Comparison of ENCODE assay signal across 8 cellular contexts in genomic region chr7:97927797-97928748, GRCh38. TPM values are rescaled to one million over a fixed set of nuclear protein-coding genes. Genes with fewer than 3 reads are reported as not detected.
DNase-seq lines count a peak whose midpoint lies in the region; ATAC-seq and TF ChIP-seq lines count a peak whose summit lies in the region.
"Not testable (repeated sequence)": the region's sequence is repeated elsewhere in the genome, so short reads cannot be mapped to it uniquely, and the experiment has no call there.

No MANE protein-coding gene starts in this region.

- not testable (repeated sequence) for H3K27me3 ChIP-seq in mammary epithelial cell (ENCODE audit: insufficient read depth, low read length); hepatocyte; ovary

- peak overlapping the region; percentile 54 for H3K4me3 Mint-ChIP-seq in stimulated activated effector memory CD8-positive, alpha-beta T cell treated with anti-CD3 and anti-CD28 coated beads, Interleukin-12 subunit alpha, Interleukin-12 subunit beta, amount 100 ng/mL, for 72 hours

- H3K4me1 ChIP-seq in mammary epithelial cell (ENCODE audit: insufficient read depth, low read length); hepatocyte (ENCODE audit: insufficient read depth); ovary (ENCODE audit: insufficient read depth): not testable (repeated sequence)

- not testable (repeated sequence) for H3K36me3 ChIP-seq in mammary epithelial cell (ENCODE audit: insufficient read depth, low read length); hepatocyte (replicated peaks; ENCODE audit: insufficient read depth, low read depth); ovary

- intact Hi-C loops in mammary epithelial cell (cut with micrococcal nuclease) = loop anchor here (2.0 kb wide), 1 partner anchor 55 kb away; the partner anchor contains the start of gene ASNS
- intact Hi-C loops in ovary (cut with DNase I) = not testable (repeated sequence)

- 13% methylated on average over 8 of the region's 80 CpGs for WGBS in mammary epithelial cell (ENCODE audit: low coverage, missing lambda C conversion rate)
- 8% methylated on average over 51 of the region's 80 CpGs for WGBS in hepatocyte (ENCODE audit: low lambda C conversion rate, missing lambda C conversion rate)
- WGBS in ovary, 3 donors = 3 to 4% (median 3%) methylated on average over 36 to 80 of the region's 80 CpGs

- peak; percentile 67 for ATAC-seq in stimulated activated effector memory CD8-positive, alpha-beta T cell treated with anti-CD3 and anti-CD28 coated beads, Interleukin-12 subunit alpha, Interleukin-12 subunit beta, amount 100 ng/mL, for 72 hours

- DNase-seq in COR-L47 (lab: John Stamatoyannopoulos, UW) (peak; percentile 22), HK-2 (ENCODE audit: unreplicated experiment) (peak; percentile 72), NCI-H774 (lab: John Stamatoyannopoulos, UW) (peak; percentile 5), mammary epithelial cell (peak; percentile 23), hepatocyte (ENCODE audit: low spot score) (peak; percentile 75), ovary (peak; percentile 35 to 75 (median 53))
- DNase-seq in activated CD4-positive, alpha-beta T cell treated with anti-CD3 and anti-CD28 coated beads, Interleukin-2, amount 50 U/mL, for 4 hours = peak; percentile 50 to 51
- peak; percentile 79 to 88 for DNase-seq in stimulated activated effector memory CD8-positive, alpha-beta T cell treated with anti-CD3 and anti-CD28 coated beads, Interleukin-12 subunit alpha, Interleukin-12 subunit beta, amount 100 ng/mL, for 72 hours (ENCODE audit: low spot score in 2 of 2)

- H3K36me3 Mint-ChIP-seq in stimulated activated effector memory CD8-positive, alpha-beta T cell treated with anti-CD3 and anti-CD28 coated beads, Interleukin-12 subunit alpha, Interleukin-12 subunit beta, amount 100 ng/mL, for 72 hours = not testable (repeated sequence)

- peak overlapping the region in 2 of 3 experiments; percentile 18 to 44 for H3K4me3 ChIP-seq in mammary epithelial cell (replicated peaks in 1 of 3; ENCODE audit: insufficient read depth in 1 of 3, low read depth in 2 of 3, low read length in 3 of 3)
- H3K4me3 ChIP-seq in hepatocyte = peak overlapping the region; percentile 85
- peak overlapping the region; percentile 35 for H3K4me3 ChIP-seq in ovary

- BruUV-seq in mammary epithelial cell (replicated peaks; lab: Mats Ljungman, UMichigan) = not testable (repeated sequence)

- H2AFZ ChIP-seq in mammary epithelial cell (ENCODE audit: low read depth, low read length) (peak overlapping the region; percentile 78), hepatocyte (peak overlapping the region; percentile 76)

- not testable (repeated sequence) for H3K9me3 ChIP-seq in mammary epithelial cell (replicated peaks; ENCODE audit: insufficient read depth, low read length); hepatocyte (ENCODE audit: low read depth); ovary

- not testable (repeated sequence) for H3K9me2 ChIP-seq in hepatocyte (replicated peaks; ENCODE audit: insufficient read depth)

- H3K4me2 ChIP-seq in mammary epithelial cell (ENCODE audit: insufficient read depth, low read depth, low read length) = peak overlapping the region; percentile 83
- H3K4me2 ChIP-seq in hepatocyte = peak overlapping the region; percentile 99

- not testable (repeated sequence) for TF ChIP-seq EP300 in ovary (IDR thresholded peaks at IDR 0.05)

- H3K4me1 Mint-ChIP-seq in stimulated activated effector memory CD8-positive, alpha-beta T cell treated with anti-CD3 and anti-CD28 coated beads, Interleukin-12 subunit alpha, Interleukin-12 subunit beta, amount 100 ng/mL, for 72 hours = peaks cover 10% of the 10 kb centered on the region

- not testable (repeated sequence) for H3K79me2 ChIP-seq in mammary epithelial cell (ENCODE audit: insufficient read depth, low read length); hepatocyte

- not testable (repeated sequence) for H3K9ac ChIP-seq in mammary epithelial cell (ENCODE audit: insufficient read depth, low read length)

- not testable (repeated sequence) for H3K27ac Mint-ChIP-seq in stimulated activated effector memory CD8-positive, alpha-beta T cell treated with anti-CD3 and anti-CD28 coated beads, Interleukin-12 subunit alpha, Interleukin-12 subunit beta, amount 100 ng/mL, for 72 hours

- in situ Hi-C loops in mammary epithelial cell (cut with MboI; ENCODE audit: low sequenced_read_pairs in 2 of 2) = not testable (repeated sequence)

- not testable (repeated sequence) for H3K9me3 Mint-ChIP-seq in stimulated activated effector memory CD8-positive, alpha-beta T cell treated with anti-CD3 and anti-CD28 coated beads, Interleukin-12 subunit alpha, Interleukin-12 subunit beta, amount 100 ng/mL, for 72 hours

- TF ChIP-seq CTCF in mammary epithelial cell (conservative IDR thresholded peaks at IDR 0.05 in 1 of 2, IDR thresholded peaks at IDR 0.05 in 1 of 2; ENCODE audit: extremely low read depth in 1 of 2, insufficient read depth in 1 of 2, low read depth in 1 of 2, low read length in 2 of 2) = peak in 1 of 2 donors; percentile 55
- peak; percentile 58 for TF ChIP-seq CTCF in hepatocyte (IDR thresholded peaks at IDR 0.05; ENCODE audit: poor library complexity)
- TF ChIP-seq CTCF in ovary (IDR thresholded peaks at IDR 0.05) = peak; percentile 52 to 74 (median 62)

- not testable (repeated sequence) for TF ChIP-seq POLR2A in ovary (IDR thresholded peaks at IDR 0.05)

- not testable (repeated sequence) for H4K20me1 ChIP-seq in mammary epithelial cell (ENCODE audit: insufficient read depth, low read length); hepatocyte (ENCODE audit: insufficient read depth, poor library complexity, severe bottlenecking)

- dilution Hi-C loops in mammary epithelial cell (cut with HindIII; ENCODE audit: low sequenced_read_pairs) = not testable (repeated sequence)

- CTCF ChIA-PET in mammary epithelial cell (lab: Charles Lee; ENCODE audit: low non-redundant PET) = not testable (repeated sequence)

- H3K27ac ChIP-seq in mammary epithelial cell (ENCODE audit: insufficient read depth, low read depth, low read length); hepatocyte; ovary: not testable (repeated sequence)

RNA-seq across cellular contexts. Expression of gene ASNS, which starts 55.9 kb away (rescaled TPM):
- total RNA-seq in mammary epithelial cell (100 to 1,000 TPM; 175 to 188 TPM), hepatocyte (69.7 and 75.5 TPM in 2 replicates), ovary (100 to 1,000 TPM in 1 of 7 donors, 10 to 100 TPM in 4, 1 to 10 TPM in 2; 7.5 to 216 (median 13.5) TPM)
- polyA plus RNA-seq in mammary epithelial cell (35.9 TPM), hepatocyte (45.0 and 45.7 TPM in 2 replicates), ovary (10 to 100 TPM; 13.3 to 24.8 TPM)
- polyA minus RNA-seq in mammary epithelial cell = 49.9 TPM

Comparison
In these comparisons a context has a peak if more than half of its experiments do, and no peak if none do; other contexts are left out.
1. DNase-seq: peak in every context shown above with its lines; median percentile 84 in stimulated activated effector memory CD8-positive, alpha-beta T cell treated with anti-CD3 and anti-CD28 coated beads, Interleukin-12 subunit alpha, Interleukin-12 subunit beta, amount 100 ng/mL, for 72 hours; 75 in hepatocyte; 72 in HK-2; 53 in ovary; 50 in activated CD4-positive, alpha-beta T cell treated with anti-CD3 and anti-CD28 coated beads, Interleukin-2, amount 50 U/mL, for 4 hours; 23 in mammary epithelial cell; 22 in COR-L47; 5 in NCI-H774.
2. H3K4me3 ChIP-seq: peak in every context shown above with its lines; median percentile 85 in hepatocyte; 35 in ovary; 31 in mammary epithelial cell.